In genomic region chr1:45032833-45033232, GRCh38 we compare ENCODE assay signal across 22 cellular contexts.
"Had no signal": no experiment of that assay in that cellular context is flagged by ENCODE, and none has a peak within 500 bp of the region (broad histone marks: within the 10 kb centered on the region; RNA-seq: fewer than 3 reads in every experiment).

No MANE protein-coding gene starts in this region.

- H3K27me3 ChIP-seq: sigmoid colon, stomach, suprapubic skin, tibial nerve had no signal

- DNase-seq: activated CD4-positive, alpha-beta memory T cell treated with anti-CD3 and anti-CD28 coated beads, Interleukin-2, amount 10 ng/mL, durations not matched to agents 7 days and 5 days; activated CD4-positive, alpha-beta T cell treated with anti-CD3 and anti-CD28 coated beads for 4 hours; effector memory CD4-positive, alpha-beta T cell; foreskin melanocyte; kidney; lower lobe of right lung; mesendoderm; naive B cell; occipital lobe; sigmoid colon; stimulated activated CD4-positive, alpha-beta T cell treated with anti-CD3 and anti-CD28 coated beads, Interleukin-15, amount 100 ng/mL, for 24 hours; stomach; T-helper 9 cell had no signal

- H3K4me1 Mint-ChIP-seq: central memory CD8-positive, alpha-beta T cell; neural crest cell; WTC11 had no signal

- H3K36me3 Mint-ChIP-seq: activated naive CD4-positive, alpha-beta T cell treated with anti-CD3 and anti-CD28 coated beads, Interleukin-2, amount 50 U/mL, for 72 hours; naive B cell; stimulated activated memory B cell treated with anti-CD40 and anti-IgM and Interleukin-4, amounts not matched to agents 10 μg/mL and 1 μg/mL and 100 μg/mL, for 72 hours; WTC11 had no signal

- H3K9me3 ChIP-seq: lower lobe of right lung, sigmoid colon, stomach, suprapubic skin, tibial nerve had no signal

- H3K4me2 ChIP-seq: smooth muscle cell had no signal

- H3K27ac ChIP-seq: lower lobe of right lung, sigmoid colon, stomach, suprapubic skin, tibial nerve had no signal

- H3K27ac Mint-ChIP-seq: activated CD4-positive, alpha-beta memory T cell treated with anti-CD3 and anti-CD28 coated beads, Interleukin-2, amount 10 ng/mL, durations not matched to agents 7 days and 5 days; activated naive CD4-positive, alpha-beta T cell treated with anti-CD3 and anti-CD28 coated beads, Interleukin-2, amount 50 U/mL, for 72 hours; WTC11 had no signal

- H3K9me3 Mint-ChIP-seq: activated CD4-positive, alpha-beta memory T cell treated with anti-CD3 and anti-CD28 coated beads, Interleukin-2, amount 10 ng/mL, durations not matched to agents 7 days and 5 days; activated naive CD4-positive, alpha-beta T cell treated with anti-CD3 and anti-CD28 coated beads, Interleukin-2, amount 50 U/mL, for 72 hours; central memory CD8-positive, alpha-beta T cell; naive B cell; neural crest cell; stimulated activated memory B cell treated with anti-CD40 and anti-IgM and Interleukin-4, amounts not matched to agents 10 μg/mL and 1 μg/mL and 100 μg/mL, for 72 hours; WTC11 had no signal

- H3K4me1 ChIP-seq: lower lobe of right lung, sigmoid colon, stomach, tibial nerve had no signal

- H3K27me3 Mint-ChIP-seq: activated CD4-positive, alpha-beta memory T cell treated with anti-CD3 and anti-CD28 coated beads, Interleukin-2, amount 10 ng/mL, durations not matched to agents 7 days and 5 days; central memory CD8-positive, alpha-beta T cell; naive B cell; stimulated activated memory B cell treated with anti-CD40 and anti-IgM and Interleukin-4, amounts not matched to agents 10 μg/mL and 1 μg/mL and 100 μg/mL, for 72 hours had no signal

- H3K4me3 ChIP-seq: lower lobe of right lung, sigmoid colon, smooth muscle cell, stomach, suprapubic skin, tibial nerve had no signal

- H3K4me3 Mint-ChIP-seq: activated CD4-positive, alpha-beta memory T cell treated with anti-CD3 and anti-CD28 coated beads, Interleukin-2, amount 10 ng/mL, durations not matched to agents 7 days and 5 days; central memory CD8-positive, alpha-beta T cell; neural crest cell; stimulated activated memory B cell treated with anti-CD40 and anti-IgM and Interleukin-4, amounts not matched to agents 10 μg/mL and 1 μg/mL and 100 μg/mL, for 72 hours; WTC11 had no signal

- ATAC-seq: activated naive CD4-positive, alpha-beta T cell treated with anti-CD3 and anti-CD28 coated beads, Interleukin-2, amount 50 U/mL, for 72 hours; left lobe of liver; lower lobe of right lung; stimulated activated memory B cell treated with anti-CD40 and anti-IgM and Interleukin-4, amounts not matched to agents 10 μg/mL and 1 μg/mL and 100 μg/mL, for 72 hours; WTC11 had no signal

- H3K36me3 ChIP-seq: suprapubic skin had no signal
